In the genomic region with DNA sequence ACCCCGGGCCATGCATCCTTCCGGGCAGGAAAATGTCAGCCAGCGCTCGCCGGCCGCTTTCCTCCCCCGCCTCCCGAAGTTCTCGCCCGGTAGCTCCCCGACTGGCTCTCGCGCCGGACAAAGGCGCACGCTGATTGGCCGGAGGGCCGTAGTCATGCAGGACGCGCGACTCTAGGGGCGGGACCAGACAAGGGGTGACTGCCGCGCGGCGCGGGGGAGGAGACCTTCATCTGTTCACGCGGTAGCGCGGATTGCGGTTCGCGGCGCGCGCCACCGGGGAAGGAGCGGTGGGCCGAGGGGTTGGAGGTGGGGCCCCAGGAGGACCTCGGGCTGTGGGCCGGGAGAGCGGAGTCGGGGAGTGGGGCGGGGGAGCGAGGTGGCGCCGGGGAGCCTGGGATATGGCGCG, we compare ENCODE assay signal across 8 cellular contexts. TPM values are rescaled to one million over a fixed set of nuclear protein-coding genes. Genes with fewer than 3 reads are reported as not detected.
DNase-seq lines count a peak whose midpoint lies in the region; FAIRE-seq and TF ChIP-seq lines count a peak whose summit lies in the region.

A gene (plus strand): TSS at position 221 of the 406 bp plus-strand sequence. CDS start 178 bp downstream, at position 399.

- H3K9ac ChIP-seq in GM23248 (peak within 1 kb of the TSS; percentile 94), Karpas-422 (ENCODE audit: low read length) (peak within 1 kb of the TSS; percentile 85)

- 0 to 1% methylated on average over 36 to 48 of the region's 50 CpGs for WGBS in GM23248 (ENCODE audit: low coverage in 1 of 2, low lambda C conversion rate in 2 of 2, missing lambda C conversion rate in 2 of 2), 2 experiments
- 2% methylated on average over 22 of the region's 50 CpGs for WGBS in esophagus muscularis mucosa

- H2AFZ ChIP-seq in GM23248 = peak within 1 kb of the TSS; percentile 83
- H2AFZ ChIP-seq in Karpas-422 (ENCODE audit: low read length) = peak within 1 kb of the TSS; percentile 99

- peak within 1 kb of the TSS; percentile 92 for H3K4me3 ChIP-seq in DOHH2 (ENCODE audit: low read length)
- H3K4me3 ChIP-seq in GM23248 = peak within 1 kb of the TSS; percentile 77
- H3K4me3 ChIP-seq in Karpas-422 (ENCODE audit: low read length) = peak within 1 kb of the TSS; percentile 82
- peak within 1 kb of the TSS; percentile 88 to 99 (median 90) for H3K4me3 ChIP-seq in esophagus muscularis mucosa
- peak within 1 kb of the TSS; percentile 68 to 83 for H3K4me3 ChIP-seq in muscle layer of duodenum (ENCODE audit: low read depth in 1 of 2, low read length in 2 of 2)

- H3K9me2 ChIP-seq in DOHH2 (replicated peaks; ENCODE audit: control insufficient read depth, low read length) = no peaks in the 10 kb centered on the region
- no peaks in the 10 kb centered on the region for H3K9me2 ChIP-seq in GM23248 (ENCODE audit: insufficient read depth)
- H3K9me2 ChIP-seq in Karpas-422 (replicated peaks; ENCODE audit: insufficient read depth, low read length) = no peaks in the 10 kb centered on the region

- in situ Hi-C loops in GM23248 (cut with MboI) = no loop called here

- H3K4me2 ChIP-seq in DOHH2 (ENCODE audit: low read length) (peak within 1 kb of the TSS; percentile 91), GM23248 (ENCODE audit: unreplicated experiment) (peak within 1 kb of the TSS; percentile 85), Karpas-422 (ENCODE audit: low read depth, low read length, poor library complexity, severe bottlenecking) (peak within 1 kb of the TSS; percentile 92)

- peaks cover 37% of the 10 kb centered on the region for H3K4me1 ChIP-seq in DOHH2 (ENCODE audit: control insufficient read depth, low read length)
- H3K4me1 ChIP-seq in GM23248 (ENCODE audit: insufficient read depth) = peaks cover 17% of the 10 kb centered on the region; the same call in 1 of the 2 replicates
- H3K4me1 ChIP-seq in Karpas-422 (ENCODE audit: low read length) = peaks cover 41% of the 10 kb centered on the region
- peaks cover 15 to 45% (median 37%) of the 10 kb centered on the region in 4 donors for H3K4me1 ChIP-seq in esophagus muscularis mucosa
- H3K4me1 ChIP-seq in muscle layer of duodenum (ENCODE audit: control insufficient read depth in 1 of 2, insufficient read depth in 2 of 2, low read length in 2 of 2) = peaks cover 7 to 32% of the 10 kb centered on the region in 2 donors

- peaks cover 74% of the 10 kb centered on the region for H3K79me2 ChIP-seq in DOHH2 (ENCODE audit: control insufficient read depth, low read length)
- peaks cover 51% of the 10 kb centered on the region for H3K79me2 ChIP-seq in GM23248 (ENCODE audit: insufficient read depth)
- peaks cover 60% of the 10 kb centered on the region for H3K79me2 ChIP-seq in Karpas-422 (ENCODE audit: low read length)

- DNase-seq in GM23248 (peak; percentile 99), Karpas-422 (peak; percentile 98), RCC 7860 (ENCODE audit: low spot score) (peak; percentile 92), esophagus muscularis mucosa (ENCODE audit: extremely low spot score) (peak; percentile 98)
- peak; percentile 97 for DNase-seq in activated T-cell treated with anti-CD3 and anti-CD28 coated beads, Interleukin-2, amount 50 U/mL, for 48 hours
- peak; percentile 84 for DNase-seq in stimulated activated CD8-positive, alpha-beta memory T cell treated with anti-CD3 and anti-CD28 coated beads, Interleukin-7, amount 100 ng/mL, for 24 hours (ENCODE audit: low read depth)

- peak within 1 kb of the TSS; percentile 65 for H3K27ac ChIP-seq in DOHH2 (ENCODE audit: low read depth, low read length)
- peak within 1 kb of the TSS; percentile 71 for H3K27ac ChIP-seq in GM23248
- H3K27ac ChIP-seq in Karpas-422 (ENCODE audit: low read length) = peak within 1 kb of the TSS; percentile 67
- H3K27ac ChIP-seq in esophagus muscularis mucosa (replicated peaks in 1 of 4) = peak within 1 kb of the TSS; percentile 88 to 91 (median 90)
- H3K27ac ChIP-seq in muscle layer of duodenum (ENCODE audit: low read length) = peak within 1 kb of the TSS; percentile 65

- FAIRE-seq in RCC 7860 (lab: Jason Lieb, UNC) = peak; percentile 66

- no peak for TF ChIP-seq EP300 in esophagus muscularis mucosa (IDR thresholded peaks at IDR 0.05)

- H3F3A ChIP-seq in DOHH2 (ENCODE audit: control insufficient read depth, insufficient read depth) (no peaks in the 10 kb centered on the region), GM23248 (ENCODE audit: insufficient read depth) (0 out of 2 replicates have a peak, but pooled peaks cover 5% of the 10 kb centered on the region)

- H3K27me3 ChIP-seq in DOHH2 (ENCODE audit: control insufficient read depth, low read length) (no peaks in the 10 kb centered on the region), GM23248 (replicated peaks; ENCODE audit: insufficient read depth) (no peaks in the 10 kb centered on the region), Karpas-422 (ENCODE audit: low read length) (no peaks in the 10 kb centered on the region), esophagus muscularis mucosa (no peaks in the 10 kb centered on the region), muscle layer of duodenum (ENCODE audit: low read depth, low read length) (no peaks in the 10 kb centered on the region)

- intact Hi-C loops in esophagus muscularis mucosa (cut with DNase I) = no loop called here

- TF ChIP-seq CTCF in DOHH2 (IDR thresholded peaks at IDR 0.05; ENCODE audit: low read depth, low read length, poor library complexity, severe bottlenecking) (no peak), esophagus muscularis mucosa (IDR thresholded peaks at IDR 0.05) (no peak)

- H4K20me1 ChIP-seq in DOHH2 (ENCODE audit: control insufficient read depth, insufficient read depth, low read depth, low read length) (peaks cover 8% of the 10 kb centered on the region; the same call in 1 of the 2 replicates), GM23248 (ENCODE audit: insufficient read depth) (no peaks in the 10 kb centered on the region), Karpas-422 (ENCODE audit: insufficient read depth, low read depth, low read length) (peaks cover 4% of the 10 kb centered on the region; the same call in 1 of the 2 replicates)

- H3K36me3 ChIP-seq in DOHH2 (ENCODE audit: control insufficient read depth, low read length) (peaks cover 36% of the 10 kb centered on the region), GM23248 (ENCODE audit: low read depth) (no peaks in the 10 kb centered on the region), Karpas-422 (ENCODE audit: insufficient read depth, low read length) (peaks cover 21% of the 10 kb centered on the region), esophagus muscularis mucosa (no peaks in the 10 kb centered on the region), muscle layer of duodenum (ENCODE audit: control insufficient read depth in 1 of 2, insufficient read depth in 2 of 2, low read length in 2 of 2) (peaks cover 0 to 4% of the 10 kb centered on the region in 2 donors)

- H3K9me3 ChIP-seq in DOHH2 (ENCODE audit: control insufficient read depth, insufficient read depth, low read length) (no peaks in the 10 kb centered on the region), GM23248 (ENCODE audit: low read depth) (no peaks in the 10 kb centered on the region), Karpas-422 (ENCODE audit: low read length) (no peaks in the 10 kb centered on the region), esophagus muscularis mucosa (no peaks in the 10 kb centered on the region), muscle layer of duodenum (ENCODE audit: control insufficient read depth in 1 of 2, low read length in 2 of 2) (no peaks in the 10 kb centered on the region)

- TF ChIP-seq POLR2A in esophagus muscularis mucosa (IDR thresholded peaks at IDR 0.05; ENCODE audit: low read depth) = no peak

RNA-seq across cellular contexts. Expression of the gene that starts here (rescaled TPM):
- 2.3 and 4.2 TPM in 2 replicates for total RNA-seq in GM23248 (2014; rRNA removed; shearing (Covaris generic))
- 0.81 and 0.86 TPM in 2 replicates for polyA plus RNA-seq in GM23248 (2016; fragmentation: Nextera tagmentation; extraction: Ambion mirVana)
- total RNA-seq in Karpas-422 (2014; rRNA removed; shearing (Covaris generic); ENCODE audit: low replicate concordance) = 13.0 and 32.8 TPM in 2 replicates
- 1 to 10 TPM; 3.1 to 4.3 (median 3.7) TPM for total RNA-seq in esophagus muscularis mucosa

Comparison
In these comparisons a context has a peak if more than half of its experiments do, and no peak if none do; other contexts are left out.
1. Peak in every context shown above with its lines: DNase-seq, H3K4me3 ChIP-seq and H3K27ac ChIP-seq.